In genomic region chr7:92588561-92588960, GRCh38 we compare ENCODE assay signal across 9 cellular contexts. TPM values are rescaled to one million over a fixed set of nuclear protein-coding genes. Genes with fewer than 3 reads are reported as not detected.
DNase-seq lines count a peak whose midpoint lies in the region; ATAC-seq and TF ChIP-seq lines count a peak whose summit lies in the region.
"Had no signal": no experiment of that assay in that cellular context is flagged by ENCODE, and none has a peak within 500 bp of the region (broad histone marks: within the 10 kb centered on the region; RNA-seq: fewer than 3 reads in every experiment).

No MANE protein-coding gene starts in this region.

- peak overlapping the region; percentile 96 for H3K4me3 ChIP-seq in A673 (ENCODE audit: low read depth, low read length, poor library complexity, severe bottlenecking)
- peak overlapping the region; percentile 97 for H3K4me3 ChIP-seq in HUES48 (ENCODE audit: low read depth, low read length)
- H3K4me3 ChIP-seq in iPS-20b (ENCODE audit: low read length): peak overlapping the region; percentile 96

- peaks cover 50% of the 10 kb centered on the region for H3K4me1 Mint-ChIP-seq in activated T-helper 1 cell treated with anti-CD3 and anti-CD28 coated beads, Interleukin-12 subunit alpha, Interleukin-12 subunit beta, Interleukin-2, Interleukin-4 antibody, amounts not matched to agents 30 ng/mL and 10 ng/mL and 1 ng/mL, durations not matched to agents 14 hours and 24 hours and 36 hours (ENCODE audit: low read depth)

- ATAC-seq in HG02763 (IDR thresholded peaks at IDR 0.05; ENCODE audit: unreplicated experiment): no peak

- DNase-seq in A673 (ENCODE audit: low spot score) (peak; percentile 13), NCI-H69 (lab: John Stamatoyannopoulos, UW) (no peak), midbrain (lab: John Stamatoyannopoulos, UW) (no peak), nucleus accumbens (lab: John Stamatoyannopoulos, UW) (no peak)
- no peak for DNase-seq in activated T-helper 1 cell treated with anti-CD3 and anti-CD28 coated beads, Interleukin-12 subunit alpha, Interleukin-12 subunit beta, Interleukin-2, Interleukin-4 antibody, amounts not matched to agents 30 ng/mL and 10 ng/mL and 1 ng/mL, durations not matched to agents 14 hours and 24 hours and 36 hours (ENCODE audit: low spot score)
- DNase-seq: Peyer's patch had no signal

- H3K4me1 ChIP-seq in A673 (ENCODE audit: insufficient read depth, low read length, poor library complexity, severe bottlenecking) (peaks cover 19% of the 10 kb centered on the region), HUES48 (ENCODE audit: control insufficient read depth, insufficient read depth, low read length) (peaks cover 5% of the 10 kb centered on the region), iPS-20b (ENCODE audit: insufficient read depth, low read length) (no peaks in the 10 kb centered on the region)

- H3K27me3 ChIP-seq in A673 (replicated peaks; ENCODE audit: insufficient read depth, low read depth, low read length, poor library complexity) (no peaks in the 10 kb centered on the region), HUES48 (ENCODE audit: control insufficient read depth, insufficient read depth, low read length) (peaks cover 16% of the 10 kb centered on the region), iPS-20b (ENCODE audit: insufficient read depth, low read length) (peaks cover 23% of the 10 kb centered on the region)
- H3K27me3 ChIP-seq: Peyer's patch had no signal

- peaks cover 30% of the 10 kb centered on the region for H3K36me3 Mint-ChIP-seq in activated T-helper 1 cell treated with anti-CD3 and anti-CD28 coated beads, Interleukin-12 subunit alpha, Interleukin-12 subunit beta, Interleukin-2, Interleukin-4 antibody, amounts not matched to agents 30 ng/mL and 10 ng/mL and 1 ng/mL, durations not matched to agents 14 hours and 24 hours and 36 hours (ENCODE audit: low read depth)

- peaks cover 5% of the 10 kb centered on the region for H3K9me3 Mint-ChIP-seq in activated T-helper 1 cell treated with anti-CD3 and anti-CD28 coated beads, Interleukin-12 subunit alpha, Interleukin-12 subunit beta, Interleukin-2, Interleukin-4 antibody, amounts not matched to agents 30 ng/mL and 10 ng/mL and 1 ng/mL, durations not matched to agents 14 hours and 24 hours and 36 hours

- peak overlapping the region; percentile 42 for H3K27ac Mint-ChIP-seq in activated T-helper 1 cell treated with anti-CD3 and anti-CD28 coated beads, Interleukin-12 subunit alpha, Interleukin-12 subunit beta, Interleukin-2, Interleukin-4 antibody, amounts not matched to agents 30 ng/mL and 10 ng/mL and 1 ng/mL, durations not matched to agents 14 hours and 24 hours and 36 hours

- no peak for TF ChIP-seq CTCF in A673 (conservative IDR thresholded peaks at IDR 0.05; ENCODE audit: low read depth, low read length)

- peaks cover 5% of the 10 kb centered on the region for H3K27me3 Mint-ChIP-seq in activated T-helper 1 cell treated with anti-CD3 and anti-CD28 coated beads, Interleukin-12 subunit alpha, Interleukin-12 subunit beta, Interleukin-2, Interleukin-4 antibody, amounts not matched to agents 30 ng/mL and 10 ng/mL and 1 ng/mL, durations not matched to agents 14 hours and 24 hours and 36 hours (ENCODE audit: insufficient read depth)

- H3K36me3 ChIP-seq in A673 (ENCODE audit: insufficient read depth, low read length, poor library complexity, severe bottlenecking) (no peaks in the 10 kb centered on the region), HUES48 (ENCODE audit: control insufficient read depth, insufficient read depth, low read length) (no peaks in the 10 kb centered on the region; the same call in 1 of the 2 replicates), iPS-20b (ENCODE audit: insufficient read depth, low read depth, low read length) (peaks cover 10% of the 10 kb centered on the region; the same call in 1 of the 2 replicates)
- H3K36me3 ChIP-seq: Peyer's patch had no signal

- POLR2A ChIA-PET in A673 (lab: Charles Lee; ENCODE audit: low non-redundant PET): interaction anchor here (0.8 kb wide), 1 partner anchor 33 kb away, joined by 3 read pairs; no protein-coding TSS in a partner anchor

- BruUV-seq in A673 (replicated peaks; lab: Mats Ljungman, UMichigan): no TSS peak

- no peaks in the 10 kb centered on the region for H3K9me3 ChIP-seq in A673 (ENCODE audit: low read depth, low read length, poor library complexity, severe bottlenecking)
- H3K9me3 ChIP-seq in HUES48 (ENCODE audit: control insufficient read depth, insufficient read depth, low read length): no peaks in the 10 kb centered on the region
- H3K9me3 ChIP-seq in iPS-20b (ENCODE audit: insufficient read depth, low read depth, low read length): no peaks in the 10 kb centered on the region
- H3K9me3 ChIP-seq: Peyer's patch had no signal

- CTCF ChIA-PET in A673 (lab: Charles Lee): no interaction called here

- H3K27ac ChIP-seq in A673 (ENCODE audit: low read depth, low read length, poor library complexity, severe bottlenecking) (no peak overlapping the region), HUES48 (ENCODE audit: low read depth, low read length) (no peak overlapping the region), iPS-20b (ENCODE audit: low read length) (no peak overlapping the region)
- H3K27ac ChIP-seq: Peyer's patch had no signal

- H3K4me3 Mint-ChIP-seq in activated T-helper 1 cell treated with anti-CD3 and anti-CD28 coated beads, Interleukin-12 subunit alpha, Interleukin-12 subunit beta, Interleukin-2, Interleukin-4 antibody, amounts not matched to agents 30 ng/mL and 10 ng/mL and 1 ng/mL, durations not matched to agents 14 hours and 24 hours and 36 hours: peak overlapping the region; percentile 92

- intact Hi-C loops in A673 (cut with micrococcal nuclease; ENCODE audit: unreplicated experiment): no loop called here
- intact Hi-C loops in activated T-helper 1 cell treated with anti-CD3 and anti-CD28 coated beads, Interleukin-12 subunit alpha, Interleukin-12 subunit beta, Interleukin-2, Interleukin-4 antibody, amounts not matched to agents 30 ng/mL and 10 ng/mL and 1 ng/mL, durations not matched to agents 14 hours and 24 hours and 36 hours (cut with micrococcal nuclease): loop anchor here (2.0 to 5.0 kb wide), 4 partner anchors 141 to 1414 kb away; partner anchors contain the start of genes ANKIB1, BET1, GATAD1 and KRIT1

- H3K9ac ChIP-seq in HUES48 (ENCODE audit: low read depth, low read length): no peak overlapping the region
- peak overlapping the region; percentile 89; the same call in 1 of the 2 replicates for H3K9ac ChIP-seq in iPS-20b (ENCODE audit: low read depth, low read length)

RNA-seq across cellular contexts. Expression of gene FAM133B, which starts 1.6 kb away (rescaled TPM):
- total RNA-seq in A673 (2021): 32.7 and 39.7 TPM in 2 replicates
- 39.3 and 42.7 TPM in 2 replicates for total RNA-seq in activated T-helper 1 cell treated with anti-CD3 and anti-CD28 coated beads, Interleukin-12 subunit alpha, Interleukin-12 subunit beta, Interleukin-2, Interleukin-4 antibody, amounts not matched to agents 30 ng/mL and 10 ng/mL and 1 ng/mL, durations not matched to agents 14 hours and 24 hours and 36 hours

RNA-seq across cellular contexts. Expression of gene RBM48, which starts 60.0 kb away (rescaled TPM):
- total RNA-seq in A673 (2021): 12.1 and 14.4 TPM in 2 replicates
- total RNA-seq in activated T-helper 1 cell treated with anti-CD3 and anti-CD28 coated beads, Interleukin-12 subunit alpha, Interleukin-12 subunit beta, Interleukin-2, Interleukin-4 antibody, amounts not matched to agents 30 ng/mL and 10 ng/mL and 1 ng/mL, durations not matched to agents 14 hours and 24 hours and 36 hours: 17.2 and 17.6 TPM in 2 replicates
